Comparison of ENCODE assay signal across 12 cellular contexts in genomic region chr6:135087403-135087802, GRCh38. TPM values are rescaled to one million over a fixed set of nuclear protein-coding genes. Genes with fewer than 3 reads are reported as not detected.
DNase-seq lines count a peak whose midpoint lies in the region; ATAC-seq and TF ChIP-seq lines count a peak whose summit lies in the region.
"Had no signal": no experiment of that assay in that cellular context is flagged by ENCODE, and none has a peak within 500 bp of the region (broad histone marks: within the 10 kb centered on the region; RNA-seq: fewer than 3 reads in every experiment).

No MANE protein-coding gene starts in this region.

- DNase-seq in activated naive CD4-positive, alpha-beta T cell treated with anti-CD3 and anti-CD28 coated beads, Interleukin-2, amount 50 U/mL, for 16 hours: no peak
- DNase-seq in NCI-H2081 (lab: John Stamatoyannopoulos, UW): no peak
- DNase-seq in cerebellum (ENCODE audit: low spot score): no peak
- DNase-seq: aorta, C1 segment of cervical spinal cord, gastrocnemius medialis, SHP77 had no signal

- peak overlapping the region; percentile 74 for H3K9ac ChIP-seq in Loucy (ENCODE audit: low read depth, low read length, poor library complexity, severe bottlenecking)

- no peaks in the 10 kb centered on the region for H4K20me1 ChIP-seq in Loucy (ENCODE audit: insufficient read depth, low read length, poor library complexity, severe bottlenecking)

- H3K36me3 Mint-ChIP-seq in activated naive CD4-positive, alpha-beta T cell treated with anti-CD3 and anti-CD28 coated beads, Interleukin-2, amount 50 U/mL, for 24 hours: peaks cover 2% of the 10 kb centered on the region
- peaks cover 11% of the 10 kb centered on the region for H3K36me3 Mint-ChIP-seq in activated naive CD8-positive, alpha-beta T cell

- H3K4me3 Mint-ChIP-seq in activated naive CD4-positive, alpha-beta T cell treated with anti-CD3 and anti-CD28 coated beads, Interleukin-2, amount 50 U/mL, for 24 hours: peak overlapping the region; percentile 69
- peak overlapping the region; percentile 71 for H3K4me3 Mint-ChIP-seq in activated naive CD8-positive, alpha-beta T cell

- H3K79me2 ChIP-seq in Loucy (ENCODE audit: insufficient read depth, low read length): no peaks in the 10 kb centered on the region

- H3K9me3 Mint-ChIP-seq in activated naive CD4-positive, alpha-beta T cell treated with anti-CD3 and anti-CD28 coated beads, Interleukin-2, amount 50 U/mL, for 24 hours: peaks cover 8% of the 10 kb centered on the region
- peaks cover 11% of the 10 kb centered on the region for H3K9me3 Mint-ChIP-seq in activated naive CD8-positive, alpha-beta T cell (ENCODE audit: low read depth)

- H3K9me3 ChIP-seq in Loucy (ENCODE audit: insufficient read depth, low read depth, low read length): no peaks in the 10 kb centered on the region; the same call in 1 of the 2 replicates
- no peaks in the 10 kb centered on the region for H3K9me3 ChIP-seq in thymus (ENCODE audit: control insufficient read depth)
- H3K9me3 ChIP-seq: gastrocnemius medialis had no signal

- H3K4me1 ChIP-seq in Loucy (ENCODE audit: insufficient read depth, low read length, poor library complexity, severe bottlenecking): peaks cover 51% of the 10 kb centered on the region
- peaks cover 35% of the 10 kb centered on the region for H3K4me1 ChIP-seq in thymus (ENCODE audit: control insufficient read depth, insufficient read depth, low read length)
- H3K4me1 ChIP-seq: gastrocnemius medialis had no signal

- H3K27ac ChIP-seq in thymus (ENCODE audit: low read depth): peak overlapping the region; percentile 96
- H3K27ac ChIP-seq: gastrocnemius medialis had no signal

- H3K27me3 Mint-ChIP-seq in activated naive CD4-positive, alpha-beta T cell treated with anti-CD3 and anti-CD28 coated beads, Interleukin-2, amount 50 U/mL, for 24 hours: no peaks in the 10 kb centered on the region
- no peaks in the 10 kb centered on the region for H3K27me3 Mint-ChIP-seq in activated naive CD8-positive, alpha-beta T cell

- H3K4me3 ChIP-seq in Loucy (ENCODE audit: low read length, poor library complexity, severe bottlenecking): peak overlapping the region; percentile 63
- peak overlapping the region; percentile 40 for H3K4me3 ChIP-seq in thymus (ENCODE audit: low read length)
- H3K4me3 ChIP-seq: gastrocnemius medialis had no signal

- H3K4me2 ChIP-seq in Loucy (ENCODE audit: low read depth, low read length, poor library complexity, severe bottlenecking): peak overlapping the region; percentile 75

- ATAC-seq in GM18867 (IDR thresholded peaks at IDR 0.05; ENCODE audit: unreplicated experiment): no peak

- H3K27me3 ChIP-seq in Loucy (ENCODE audit: insufficient read depth, low read length, poor library complexity, severe bottlenecking): no peaks in the 10 kb centered on the region
- no peaks in the 10 kb centered on the region for H3K27me3 ChIP-seq in thymus (ENCODE audit: control insufficient read depth, insufficient read depth)
- H3K27me3 ChIP-seq: gastrocnemius medialis had no signal

- H3K9me2 ChIP-seq in Loucy (replicated peaks; ENCODE audit: low read depth, low read length): no peaks in the 10 kb centered on the region

- WGBS in thymus: 8% methylated on average over 3 of the region's 3 CpGs

- H3K27ac Mint-ChIP-seq in activated naive CD4-positive, alpha-beta T cell treated with anti-CD3 and anti-CD28 coated beads, Interleukin-2, amount 50 U/mL, for 24 hours: peak overlapping the region; percentile 93
- peak overlapping the region; percentile 96 for H3K27ac Mint-ChIP-seq in activated naive CD8-positive, alpha-beta T cell

- H3F3A ChIP-seq in Loucy (ENCODE audit: low read depth): peaks cover 6% of the 10 kb centered on the region; the same call in 1 of the 2 replicates

- TF ChIP-seq CTCF in Loucy (conservative IDR thresholded peaks at IDR 0.05; ENCODE audit: low read length): peak; percentile 65

- peak overlapping the region; percentile 50 for H2AFZ ChIP-seq in Loucy (ENCODE audit: low read length)

- H3K4me1 Mint-ChIP-seq in activated naive CD4-positive, alpha-beta T cell treated with anti-CD3 and anti-CD28 coated beads, Interleukin-2, amount 50 U/mL, for 24 hours: peaks cover 87% of the 10 kb centered on the region
- H3K4me1 Mint-ChIP-seq in activated naive CD8-positive, alpha-beta T cell (ENCODE audit: low read depth): peaks cover 85% of the 10 kb centered on the region

- H3K36me3 ChIP-seq in Loucy (ENCODE audit: insufficient read depth, low read length) (no peaks in the 10 kb centered on the region), thymus (ENCODE audit: control insufficient read depth, insufficient read depth) (no peaks in the 10 kb centered on the region)
- H3K36me3 ChIP-seq: gastrocnemius medialis had no signal

RNA-seq across cellular contexts. Expression of gene HBS1L, which starts 32.8 kb away (rescaled TPM):
- 49.4 TPM for polyA plus RNA-seq in thymus
- 77.2 TPM for total RNA-seq in cerebellum
